ENCODE assay signal across 27 cellular contexts in genomic region chr6:12613819-12614218, GRCh38.
"Had no signal": no experiment of that assay in that cellular context is flagged by ENCODE, and none has a peak within 500 bp of the region (broad histone marks: within the 10 kb centered on the region; RNA-seq: fewer than 3 reads in every experiment).

No MANE protein-coding gene starts in this region.

- DNase-seq: dorsolateral prefrontal cortex; effector CD4-positive, alpha-beta T cell; immature natural killer cell; islet precursor cell; kidney glomerular epithelial cell; left ventricle myocardium superior; lower lobe of right lung; mucosa of descending colon; naive B cell; right cardiac atrium; sigmoid colon; stimulated activated CD4-positive, alpha-beta T cell treated with anti-CD3 and anti-CD28 coated beads, Interleukin-2, amount 100 ng/mL, for 24 hours; stimulated activated CD4-positive, alpha-beta T cell treated with anti-CD3 and anti-CD28 coated beads, Interleukin-4, amount 100 ng/mL, for 24 hours; stimulated activated naive CD8-positive, alpha-beta T cell treated with anti-CD3 and anti-CD28 coated beads, Interleukin-15, Interleukin-2, amounts not matched to agents 100 U/mL and 50 U/mL, for 24 hours; substantia nigra; upper lobe of left lung had no signal

- H3K4me1 Mint-ChIP-seq: immature natural killer cell; naive B cell; neural crest cell; stimulated activated effector memory CD8-positive, alpha-beta T cell treated with anti-CD3 and anti-CD28 coated beads, Interleukin-12 subunit alpha, Interleukin-12 subunit beta, amount 100 ng/mL, for 72 hours had no signal

- H3K9me3 ChIP-seq: lower lobe of right lung, mucosa of descending colon, neutrophil, prostate gland, sigmoid colon, thoracic aorta, tibial nerve, upper lobe of left lung had no signal

- H3K36me3 ChIP-seq: lower lobe of right lung, neutrophil, prostate gland, sigmoid colon, thoracic aorta, tibial nerve, upper lobe of left lung had no signal

- ATAC-seq: esophagus mucosa; left ventricle myocardium superior; lower lobe of right lung; mucosa of descending colon; natural killer cell treated with Interleukin-12 subunit alpha and Interleukin-12 subunit beta and Interleukin-15 and Interleukin-18, amount 100 ng/mL, for 72 hours; right cardiac atrium; stimulated activated effector memory CD8-positive, alpha-beta T cell treated with anti-CD3 and anti-CD28 coated beads, Interleukin-12 subunit alpha, Interleukin-12 subunit beta, amount 100 ng/mL, for 72 hours; stimulated activated naive CD8-positive, alpha-beta T cell treated with anti-CD3 and anti-CD28 coated beads, Interleukin-15, Interleukin-2, amounts not matched to agents 100 U/mL and 50 U/mL, for 24 hours had no signal

- H3K79me2 ChIP-seq: parathyroid adenoma had no signal

- H3K4me1 ChIP-seq: lower lobe of right lung, parathyroid adenoma, prostate gland, sigmoid colon, upper lobe of left lung had no signal

- H2AFZ ChIP-seq: parathyroid adenoma had no signal

- H3K4me3 ChIP-seq: dorsolateral prefrontal cortex, lower lobe of right lung, mucosa of descending colon, prostate gland, sigmoid colon, thoracic aorta, tibial nerve, upper lobe of left lung had no signal

- H3K27ac Mint-ChIP-seq: immature natural killer cell; memory B cell; naive B cell; natural killer cell treated with Interleukin-12 subunit alpha and Interleukin-12 subunit beta and Interleukin-15 and Interleukin-18, amount 100 ng/mL, for 72 hours; stimulated activated effector memory CD8-positive, alpha-beta T cell treated with anti-CD3 and anti-CD28 coated beads, Interleukin-12 subunit alpha, Interleukin-12 subunit beta, amount 100 ng/mL, for 72 hours had no signal

- H3K27me3 ChIP-seq: dorsolateral prefrontal cortex, neutrophil, sigmoid colon, tibial nerve, upper lobe of left lung had no signal

- H3K27ac ChIP-seq: dorsolateral prefrontal cortex, epithelial cell of prostate, lower lobe of right lung, neutrophil, parathyroid adenoma, prostate gland, sigmoid colon, thoracic aorta, upper lobe of left lung had no signal

- H3K9me3 Mint-ChIP-seq: memory B cell; naive B cell; natural killer cell treated with Interleukin-12 subunit alpha and Interleukin-12 subunit beta and Interleukin-15 and Interleukin-18, amount 100 ng/mL, for 72 hours; neural crest cell; stimulated activated effector memory CD8-positive, alpha-beta T cell treated with anti-CD3 and anti-CD28 coated beads, Interleukin-12 subunit alpha, Interleukin-12 subunit beta, amount 100 ng/mL, for 72 hours had no signal

- H3K36me3 Mint-ChIP-seq: immature natural killer cell; naive B cell; natural killer cell treated with Interleukin-12 subunit alpha and Interleukin-12 subunit beta and Interleukin-15 and Interleukin-18, amount 100 ng/mL, for 72 hours; stimulated activated effector memory CD8-positive, alpha-beta T cell treated with anti-CD3 and anti-CD28 coated beads, Interleukin-12 subunit alpha, Interleukin-12 subunit beta, amount 100 ng/mL, for 72 hours had no signal

- H3K4me3 Mint-ChIP-seq: immature natural killer cell; memory B cell; naive B cell; natural killer cell treated with Interleukin-12 subunit alpha and Interleukin-12 subunit beta and Interleukin-15 and Interleukin-18, amount 100 ng/mL, for 72 hours; neural crest cell; stimulated activated effector memory CD8-positive, alpha-beta T cell treated with anti-CD3 and anti-CD28 coated beads, Interleukin-12 subunit alpha, Interleukin-12 subunit beta, amount 100 ng/mL, for 72 hours had no signal

- H3K9ac ChIP-seq: parathyroid adenoma had no signal
